In the genomic region with DNA sequence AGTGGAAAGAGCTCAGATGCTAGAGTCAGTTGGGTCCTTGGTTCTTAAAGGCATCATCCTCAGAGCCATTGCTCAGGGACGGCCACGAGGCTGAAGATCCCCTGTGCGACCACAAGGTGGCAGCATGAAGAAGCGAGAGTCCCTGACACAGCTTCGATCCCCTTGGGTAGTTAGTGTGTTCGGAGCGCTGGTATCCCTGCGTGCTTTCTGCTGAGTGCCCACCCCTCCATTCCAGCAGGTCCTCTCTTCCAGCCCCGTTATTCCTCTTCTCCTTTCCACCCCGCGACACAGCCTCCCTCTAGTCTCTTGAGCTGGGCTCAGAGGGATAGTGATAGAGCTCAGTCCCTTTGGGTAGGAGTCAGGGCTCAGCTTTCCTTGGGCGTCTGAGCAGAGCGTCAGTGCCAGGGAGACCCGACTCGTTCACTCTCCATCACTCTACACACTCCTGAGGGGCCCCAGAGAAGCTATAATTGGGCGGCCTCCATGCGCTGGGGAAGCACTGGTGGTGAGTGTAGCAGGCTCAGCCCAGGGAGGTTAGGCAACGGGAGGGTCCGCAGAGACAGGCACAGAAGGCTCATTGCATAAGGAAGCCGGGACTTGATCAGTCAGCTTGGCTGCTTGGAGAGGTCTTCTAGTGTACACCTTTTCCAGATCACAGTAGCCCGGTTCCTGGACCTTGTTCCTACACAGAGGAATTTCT, we compare ENCODE assay signal across 8 cellular contexts. TPM values are rescaled to one million over a fixed set of nuclear protein-coding genes. Genes with fewer than 3 reads are reported as not detected.
DNase-seq lines count a peak whose midpoint lies in the region; ATAC-seq and TF ChIP-seq lines count a peak whose summit lies in the region.

A gene with protein sequence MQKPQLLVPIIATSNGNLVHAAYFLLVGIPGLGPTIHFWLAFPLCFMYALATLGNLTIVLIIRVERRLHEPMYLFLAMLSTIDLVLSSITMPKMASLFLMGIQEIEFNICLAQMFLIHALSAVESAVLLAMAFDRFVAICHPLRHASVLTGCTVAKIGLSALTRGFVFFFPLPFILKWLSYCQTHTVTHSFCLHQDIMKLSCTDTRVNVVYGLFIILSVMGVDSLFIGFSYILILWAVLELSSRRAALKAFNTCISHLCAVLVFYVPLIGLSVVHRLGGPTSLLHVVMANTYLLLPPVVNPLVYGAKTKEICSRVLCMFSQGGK (plus strand): TSS at position 516 of the 700 bp plus-strand sequence. CDS start 2,314 bp downstream, outside the sequence.

- no peaks in the 10 kb centered on the region for H3K4me1 ChIP-seq in A673 (ENCODE audit: insufficient read depth, low read length, poor library complexity, severe bottlenecking)

- H3K27me3 Mint-ChIP-seq in MCF 10A (ENCODE audit: insufficient read depth, unreplicated experiment): no peaks in the 10 kb centered on the region

- no peaks in the 10 kb centered on the region for H3K4me1 Mint-ChIP-seq in MCF 10A (ENCODE audit: insufficient read depth, unreplicated experiment)

- H3K27ac Mint-ChIP-seq in MCF 10A (ENCODE audit: low read depth, unreplicated experiment): no peak within 1 kb of the TSS

- no peaks in the 10 kb centered on the region for H3K9me3 Mint-ChIP-seq in MCF 10A (ENCODE audit: unreplicated experiment)

- no peak within 1 kb of the TSS for H3K27ac ChIP-seq in A673 (ENCODE audit: low read depth, low read length, poor library complexity, severe bottlenecking)

- no peak within 1 kb of the TSS for H3K4me3 ChIP-seq in A673 (ENCODE audit: low read depth, low read length, poor library complexity, severe bottlenecking)

- POLR2A ChIA-PET in A673 (lab: Charles Lee; ENCODE audit: low non-redundant PET) (no interaction called here), MCF 10A (lab: Yijun Ruan, JAX) (no interaction called here)

- no TSS peak for BruUV-seq in A673 (replicated peaks; lab: Mats Ljungman, UMichigan)
- no TSS peak for BruUV-seq in MCF 10A (replicated peaks; lab: Mats Ljungman, UMichigan)

- CTCF ChIA-PET in A673 (lab: Charles Lee) (interaction anchor here (0.9 kb wide), 2 partner anchors 43 to 189 kb away, joined by 3 to 10 read pairs; no protein-coding TSS in a partner anchor), MCF 10A (lab: Yijun Ruan, JAX) (interaction anchor here (0.5 to 4.5 kb wide), 72 partner anchors 8 to 1987 kb away, joined by 3 to 122 read pairs (median 4); a partner anchor contains a TSS)

- ATAC-seq in GM18517 (IDR thresholded peaks at IDR 0.05; ENCODE audit: unreplicated experiment) (peak; percentile 95), HG03045 (IDR thresholded peaks at IDR 0.05; ENCODE audit: unreplicated experiment) (peak; percentile 88)

- no peak within 1 kb of the TSS for H3K4me3 Mint-ChIP-seq in MCF 10A (ENCODE audit: unreplicated experiment)

- peaks cover 9% of the 10 kb centered on the region for H3K27me3 ChIP-seq in A673 (replicated peaks; ENCODE audit: insufficient read depth, low read depth, low read length, poor library complexity)

- intact Hi-C loops in A673 (cut with micrococcal nuclease; ENCODE audit: unreplicated experiment) (loop anchor here (1.0 to 10.0 kb wide), 4 partner anchors 190 to 1172 kb away; a partner anchor contains a TSS), MCF 10A (cut with micrococcal nuclease) (loop anchor here (1.0 to 2.0 kb wide), 2 partner anchors 190 to 367 kb away; no protein-coding TSS in a partner anchor)

- DNase-seq in A673 (ENCODE audit: low spot score): peak; percentile 74
- DNase-seq in NCI-H2029 (lab: John Stamatoyannopoulos, UW): peak; percentile 64
- DNase-seq in UCSD-AML1 (lab: John Stamatoyannopoulos, UW; ENCODE audit: unreplicated experiment): peak; percentile 59
- peak; percentile 65 for DNase-seq in MCF 10A (ENCODE audit: unreplicated experiment)
- DNase-seq in inferior parietal cortex (ENCODE audit: extremely low spot score): peak; percentile 84
- peak; percentile 48 to 61 (median 56) for DNase-seq in stimulated activated CD4-positive, alpha-beta T cell treated with anti-CD3 and anti-CD28 coated beads, Interleukin-12 subunit alpha, Interleukin-12 subunit beta, amount 100 ng/mL, for 48 hours (ENCODE audit: low read depth in 2 of 3, low spot score in 1 of 3)

- no peaks in the 10 kb centered on the region for H3K36me3 Mint-ChIP-seq in MCF 10A (ENCODE audit: insufficient read depth, unreplicated experiment)

- no peaks in the 10 kb centered on the region for H3K36me3 ChIP-seq in A673 (ENCODE audit: insufficient read depth, low read length, poor library complexity, severe bottlenecking)

- TF ChIP-seq CTCF in A673 (conservative IDR thresholded peaks at IDR 0.05; ENCODE audit: low read depth, low read length) (peak; percentile 83), MCF 10A (IDR thresholded peaks at IDR 0.05; ENCODE audit: unreplicated experiment) (peak; percentile 81)

- no peaks in the 10 kb centered on the region for H3K9me3 ChIP-seq in A673 (ENCODE audit: low read depth, low read length, poor library complexity, severe bottlenecking)

RNA-seq across cellular contexts. Expression of the gene that starts here (rescaled TPM):
- total RNA-seq in A673 (2021) (not detected in 2 replicates), MCF 10A (2022) (not detected in 2 replicates)

Comparison
In these comparisons a context has a peak if more than half of its experiments do, and no peak if none do; other contexts are left out.
1. Peak in DNase-seq in A673; RNA of the gene not detected or under 1 TPM.
2. Peak in DNase-seq in MCF 10A; RNA of the gene not detected or under 1 TPM.